In genomic region chr5:53679261-53679660, GRCh38 we compare ENCODE assay signal across 27 cellular contexts.
DNase-seq lines count a peak whose midpoint lies in the region; ATAC-seq, FAIRE-seq and TF ChIP-seq lines count a peak whose summit lies in the region.
"Had no signal": no experiment of that assay in that cellular context is flagged by ENCODE, and none has a peak within 500 bp of the region (broad histone marks: within the 10 kb centered on the region; RNA-seq: fewer than 3 reads in every experiment).

No MANE protein-coding gene starts in this region.

- no peak for ATAC-seq in upper lobe of right lung
- ATAC-seq: activated CD4-positive, CD25-positive, alpha-beta regulatory T cell treated with anti-CD3 and anti-CD28 coated beads, Interleukin-2, amount 50 U/mL, for 24 hours; activated T-cell treated with anti-CD3 and anti-CD28 coated beads, Interleukin-2, amount 50 U/mL, for 72 hours; esophagus mucosa; HCT116; lower lobe of right lung; sciatic nerve; stimulated activated naive B cell treated with anti-CD40 and anti-IgM and Interleukin-4, amounts not matched to agents 10 μg/mL and 1 μg/mL and 100 μg/mL, for 72 hours had no signal

- H3K4me1 ChIP-seq in mammary epithelial cell (ENCODE audit: insufficient read depth, low read length) (no peaks in the 10 kb centered on the region), breast epithelium (no peaks in the 10 kb centered on the region), astrocyte (ENCODE audit: insufficient read depth, low read length) (no peaks in the 10 kb centered on the region), upper lobe of right lung (no peaks in the 10 kb centered on the region)
- H3K4me1 ChIP-seq: lower lobe of right lung, pancreas, transverse colon had no signal

- H3K9me3 ChIP-seq in mammary epithelial cell (replicated peaks; ENCODE audit: insufficient read depth, low read length) (no peaks in the 10 kb centered on the region), breast epithelium (no peaks in the 10 kb centered on the region), astrocyte (ENCODE audit: insufficient read depth, low read depth, low read length) (no peaks in the 10 kb centered on the region), upper lobe of right lung (no peaks in the 10 kb centered on the region)
- H3K9me3 ChIP-seq: lower lobe of right lung, pancreas, transverse colon had no signal

- intact Hi-C loops in mammary epithelial cell (cut with micrococcal nuclease) (no loop called here), breast epithelium (cut with DNase I; ENCODE audit: low total_unique reads) (no loop called here), upper lobe of right lung (cut with DNase I) (no loop called here)

- H3K36me3 ChIP-seq in mammary epithelial cell (ENCODE audit: insufficient read depth, low read length) (peaks cover 3% of the 10 kb centered on the region), breast epithelium (no peaks in the 10 kb centered on the region), astrocyte (ENCODE audit: insufficient read depth, low read length) (no peaks in the 10 kb centered on the region), upper lobe of right lung (no peaks in the 10 kb centered on the region)

- no peaks in the 10 kb centered on the region for H3K9me3 Mint-ChIP-seq in astrocyte (ENCODE audit: unreplicated experiment)

- FAIRE-seq in astrocyte (lab: Jason Lieb, UNC) = no peak
- FAIRE-seq: pancreas had no signal

- no peaks in the 10 kb centered on the region for H3K79me2 ChIP-seq in mammary epithelial cell (ENCODE audit: insufficient read depth, low read length)
- no peaks in the 10 kb centered on the region for H3K79me2 ChIP-seq in astrocyte (ENCODE audit: insufficient read depth, low read length)

- peaks cover 2% of the 10 kb centered on the region for H3K36me3 Mint-ChIP-seq in astrocyte (ENCODE audit: low read depth, unreplicated experiment)

- H3K9ac ChIP-seq in mammary epithelial cell (ENCODE audit: insufficient read depth, low read length) (no peak overlapping the region), astrocyte (ENCODE audit: low read length) (no peak overlapping the region)

- peaks cover 2% of the 10 kb centered on the region for H3K4me1 Mint-ChIP-seq in astrocyte (ENCODE audit: low read depth, unreplicated experiment)
- H3K4me1 Mint-ChIP-seq: IgD-negative memory B cell; stimulated activated naive B cell treated with anti-CD40 and anti-IgM and Interleukin-4, amounts not matched to agents 10 μg/mL and 1 μg/mL and 100 μg/mL, for 72 hours had no signal

- H4K20me1 ChIP-seq in mammary epithelial cell (ENCODE audit: insufficient read depth, low read length) (no peaks in the 10 kb centered on the region), astrocyte (ENCODE audit: insufficient read depth, low read length) (no peaks in the 10 kb centered on the region)

- H3K4me3 ChIP-seq in mammary epithelial cell (replicated peaks in 1 of 3; ENCODE audit: insufficient read depth in 1 of 3, low read depth in 2 of 3, low read length in 3 of 3) (no peak overlapping the region), breast epithelium (no peak overlapping the region), astrocyte (ENCODE audit: insufficient read depth, low read depth, low read length) (no peak overlapping the region), fibroblast of the aortic adventitia (ENCODE audit: low read depth, low read length) (no peak overlapping the region), upper lobe of right lung (no peak overlapping the region)
- H3K4me3 ChIP-seq: lower lobe of right lung, pancreas, transverse colon had no signal

- H3K27ac ChIP-seq in mammary epithelial cell (ENCODE audit: insufficient read depth, low read depth, low read length) = no peak overlapping the region
- H3K27ac ChIP-seq in breast epithelium = no peak overlapping the region
- H3K27ac ChIP-seq in astrocyte (ENCODE audit: low read depth, low read length) = no peak overlapping the region
- no peak overlapping the region for H3K27ac ChIP-seq in upper lobe of right lung
- H3K27ac ChIP-seq: 22Rv1, lower lobe of right lung, pancreas, transverse colon had no signal

- H2AFZ ChIP-seq in mammary epithelial cell (ENCODE audit: low read depth, low read length) (no peak overlapping the region), astrocyte (ENCODE audit: low read depth, low read length) (no peak overlapping the region)

- H3K27ac Mint-ChIP-seq in astrocyte (ENCODE audit: unreplicated experiment) = peak overlapping the region; percentile 8
- H3K27ac Mint-ChIP-seq: activated naive CD8-positive, alpha-beta T cell; activated T-cell treated with anti-CD3 and anti-CD28 coated beads, Interleukin-2, amount 50 U/mL, for 72 hours; CD4-positive, CD25-positive, alpha-beta regulatory T cell; IgD-negative memory B cell; stimulated activated naive B cell treated with anti-CD40 and anti-IgM and Interleukin-4, amounts not matched to agents 10 μg/mL and 1 μg/mL and 100 μg/mL, for 72 hours had no signal

- H3K4me2 ChIP-seq in mammary epithelial cell (ENCODE audit: insufficient read depth, low read depth, low read length) = no peak overlapping the region
- no peak overlapping the region for H3K4me2 ChIP-seq in astrocyte (ENCODE audit: low read length)

- no TSS peak for BruUV-seq in mammary epithelial cell (replicated peaks; lab: Mats Ljungman, UMichigan)

- no peaks in the 10 kb centered on the region for H3K27me3 Mint-ChIP-seq in astrocyte (ENCODE audit: low read depth, unreplicated experiment)
- H3K27me3 Mint-ChIP-seq: activated naive CD8-positive, alpha-beta T cell; CD4-positive, CD25-positive, alpha-beta regulatory T cell; IgD-negative memory B cell; naive B cell; stimulated activated naive B cell treated with anti-CD40 and anti-IgM and Interleukin-4, amounts not matched to agents 10 μg/mL and 1 μg/mL and 100 μg/mL, for 72 hours had no signal

- TF ChIP-seq POLR2A in breast epithelium (IDR thresholded peaks at IDR 0.05) = no peak

- in situ Hi-C loops in mammary epithelial cell (cut with MboI; ENCODE audit: low sequenced_read_pairs in 2 of 2) = no loop called here

- DNase-seq in mammary epithelial cell = peak; percentile 27
- no peak for DNase-seq in breast epithelium (ENCODE audit: low spot score in 2 of 2)
- DNase-seq in astrocyte (ENCODE audit: low read depth) = peak; percentile 8
- peak; percentile 39 for DNase-seq in fibroblast of the aortic adventitia (ENCODE audit: low read depth)
- DNase-seq in stromal cell of bone marrow (ENCODE audit: low read depth) = peak; percentile 4
- DNase-seq in upper lobe of right lung = no peak
- DNase-seq in ureter (ENCODE audit: low spot score) = no peak
- DNase-seq in LoVo (ENCODE audit: low spot score) = no peak
- DNase-seq: activated T-cell treated with anti-CD3 and anti-CD28 coated beads, Interleukin-2, amount 50 U/mL, for 72 hours; caudate nucleus; CD4-positive, CD25-positive, alpha-beta regulatory T cell; head of caudate nucleus; lower lobe of right lung; naive B cell; NCI-H2029 treated with DMSO at 0.1 percent for 48 hours; NCI-H510A; pancreas; RPMI8226; stimulated activated naive B cell treated with anti-CD40 and anti-IgM and Interleukin-4, amounts not matched to agents 10 μg/mL and 1 μg/mL and 100 μg/mL, for 72 hours; transverse colon had no signal

- CTCF ChIA-PET in mammary epithelial cell (lab: Charles Lee; ENCODE audit: low non-redundant PET) = no interaction called here

- TF ChIP-seq CTCF in mammary epithelial cell (conservative IDR thresholded peaks at IDR 0.05 in 1 of 2, IDR thresholded peaks at IDR 0.05 in 1 of 2; ENCODE audit: extremely low read depth in 1 of 2, insufficient read depth in 1 of 2, low read depth in 1 of 2, low read length in 2 of 2) (no peak), breast epithelium (IDR thresholded peaks at IDR 0.05) (no peak), astrocyte (IDR thresholded peaks at IDR 0.05; ENCODE audit: insufficient read depth, low read depth, low read length) (no peak), fibroblast of the aortic adventitia (IDR thresholded peaks at IDR 0.05; ENCODE audit: insufficient read depth, low read length) (no peak), upper lobe of right lung (IDR thresholded peaks at IDR 0.05) (no peak)

- H3K4me3 Mint-ChIP-seq in astrocyte (ENCODE audit: unreplicated experiment) = no peak overlapping the region
- H3K4me3 Mint-ChIP-seq: activated naive CD8-positive, alpha-beta T cell; activated T-cell treated with anti-CD3 and anti-CD28 coated beads, Interleukin-2, amount 50 U/mL, for 72 hours; CD4-positive, CD25-positive, alpha-beta regulatory T cell; IgD-negative memory B cell; naive B cell; stimulated activated naive B cell treated with anti-CD40 and anti-IgM and Interleukin-4, amounts not matched to agents 10 μg/mL and 1 μg/mL and 100 μg/mL, for 72 hours had no signal

- WGBS in mammary epithelial cell (ENCODE audit: low coverage, missing lambda C conversion rate) = 100% methylated on average over 1 of the region's 1 CpG

- dilution Hi-C loops in mammary epithelial cell (cut with HindIII; ENCODE audit: low sequenced_read_pairs) = no loop called here

- H3K27me3 ChIP-seq in mammary epithelial cell (ENCODE audit: insufficient read depth, low read length) (no peaks in the 10 kb centered on the region), breast epithelium (no peaks in the 10 kb centered on the region), astrocyte (ENCODE audit: insufficient read depth, low read length) (no peaks in the 10 kb centered on the region), upper lobe of right lung (no peaks in the 10 kb centered on the region)
- H3K27me3 ChIP-seq: pancreas, transverse colon had no signal

Comparison
In these comparisons a context has a peak if more than half of its experiments do, and no peak if none do; other contexts are left out.
1. DNase-seq: peak in mammary epithelial cell (single experiment), astrocyte (single experiment), fibroblast of the aortic adventitia (single experiment) and stromal cell of bone marrow (single experiment); none in breast epithelium (0 of 2), upper lobe of right lung (single experiment), ureter (single experiment) and LoVo (single experiment).